In genomic region chr9:99095565-99095964, GRCh38 we compare ENCODE assay signal across 21 cellular contexts. TPM values are rescaled to one million over a fixed set of nuclear protein-coding genes. Genes with fewer than 3 reads are reported as not detected.
DNase-seq lines count a peak whose midpoint lies in the region; ATAC-seq, FAIRE-seq and TF ChIP-seq lines count a peak whose summit lies in the region.
"Had no signal": no experiment of that assay in that cellular context is flagged by ENCODE, and none has a peak within 500 bp of the region (broad histone marks: within the 10 kb centered on the region; RNA-seq: fewer than 3 reads in every experiment).

No MANE protein-coding gene starts in this region.

- POLR2A ChIA-PET in K562 (lab: Yijun Ruan, JAX): interaction anchor here (0.6 to 5.9 kb wide), 8 partner anchors 9 to 94 kb away, joined by 3 to 53 read pairs (median 4); partner anchors contain the start of gene TGFBR1

- ATAC-seq in natural killer cell treated with Interleukin-12 subunit alpha and Interleukin-12 subunit beta and Interleukin-15 and Interleukin-18, amount 100 ng/mL, for 72 hours: no peak
- ATAC-seq in natural killer cell: no peak
- ATAC-seq in K562: 0 out of 3 replicates have a peak, but pooled peaks have one; percentile 7
- ATAC-seq in GM21360 (IDR thresholded peaks at IDR 0.05; ENCODE audit: unreplicated experiment): no peak

- H3K9me1 ChIP-seq in K562 (ENCODE audit: control insufficient read depth, insufficient read depth, low read length): no peaks in the 10 kb centered on the region

- no peak for TF ChIP-seq EP300 in K562 (IDR thresholded peaks at IDR 0.05; ENCODE audit: low read length)

- TF ChIP-seq CTCF in natural killer cell (IDR thresholded peaks at IDR 0.05): no peak
- no peak for TF ChIP-seq CTCF in K562 (IDR thresholded peaks at IDR 0.05 in 2 of 3, conservative IDR thresholded peaks at IDR 0.05 in 1 of 3; ENCODE audit: insufficient read depth in 2 of 3, low read depth in 1 of 3, low read length in 3 of 3)
- no peak for TF ChIP-seq CTCF in neural progenitor cell (IDR thresholded peaks at IDR 0.05)
- no peak for TF ChIP-seq CTCF in osteoblast (IDR thresholded peaks at IDR 0.05; ENCODE audit: extremely low read depth, low read depth, low read length)
- no peak for TF ChIP-seq CTCF in CD14-positive monocyte (IDR thresholded peaks at IDR 0.05)

- H3K9ac ChIP-seq in K562 (ENCODE audit: insufficient read depth in 1 of 2, low read depth in 2 of 2, low read length in 2 of 2): peak overlapping the region in 1 of 2 experiments; percentile 22; a peak in 1 of 4 replicates
- H3K9ac ChIP-seq in neural progenitor cell: no peak overlapping the region

- no peak for TF ChIP-seq POLR2A in K562 (conservative IDR thresholded peaks at IDR 0.05)

- no peak overlapping the region for H3K4me3 Mint-ChIP-seq in natural killer cell treated with Interleukin-12 subunit alpha and Interleukin-12 subunit beta and Interleukin-15 and Interleukin-18, amount 100 ng/mL, for 72 hours
- H3K4me3 Mint-ChIP-seq in natural killer cell: no peak overlapping the region
- no peak overlapping the region for H3K4me3 Mint-ChIP-seq in neural progenitor cell
- H3K4me3 Mint-ChIP-seq in CD14-positive monocyte: no peak overlapping the region
- H3K4me3 Mint-ChIP-seq: CD4-positive, alpha-beta memory T cell; GM23338 had no signal

- peaks cover 11% of the 10 kb centered on the region for H3K36me3 Mint-ChIP-seq in natural killer cell treated with Interleukin-12 subunit alpha and Interleukin-12 subunit beta and Interleukin-15 and Interleukin-18, amount 100 ng/mL, for 72 hours
- H3K36me3 Mint-ChIP-seq in natural killer cell (no peaks in the 10 kb centered on the region), neural progenitor cell (no peaks in the 10 kb centered on the region), CD14-positive monocyte (no peaks in the 10 kb centered on the region)
- H3K36me3 Mint-ChIP-seq: CD4-positive, alpha-beta memory T cell had no signal

- no peak overlapping the region for H3K27ac ChIP-seq in K562 (ENCODE audit: extremely low read depth, low read depth, low read length)
- H3K27ac ChIP-seq in neural progenitor cell: no peak overlapping the region
- H3K27ac ChIP-seq in osteoblast (ENCODE audit: low read depth, low read length): no peak overlapping the region
- H3K27ac ChIP-seq: HL-60 had no signal

- H2AFZ ChIP-seq in K562 (ENCODE audit: low read depth, low read length) (peak overlapping the region; percentile 93), neural progenitor cell (replicated peaks) (no peak overlapping the region), osteoblast (ENCODE audit: low read length) (no peak overlapping the region)

- WGBS in K562 (ENCODE audit: insufficient coverage, low coverage, missing lambda C conversion rate): 14% methylated on average over 3 of the region's 3 CpGs

- BruUV-seq in K562 (replicated peaks; lab: Mats Ljungman, UMichigan): no TSS peak

- no peak overlapping the region for H3K4me3 ChIP-seq in K562
- no peak overlapping the region for H3K4me3 ChIP-seq in neural progenitor cell
- no peak overlapping the region for H3K4me3 ChIP-seq in osteoblast (ENCODE audit: insufficient read depth, low read length)
- H3K4me3 ChIP-seq: GM23338 had no signal

- H4K20me1 ChIP-seq in K562 (replicated peaks; ENCODE audit: control insufficient read depth, insufficient read depth, low read length): no peaks in the 10 kb centered on the region
- H4K20me1 ChIP-seq in neural progenitor cell (ENCODE audit: low read depth): no peaks in the 10 kb centered on the region
- H4K20me1 ChIP-seq in osteoblast (ENCODE audit: insufficient read depth, low read length): no peaks in the 10 kb centered on the region

- CTCF ChIA-PET in K562 (lab: Yijun Ruan, JAX; ENCODE audit: low intra/inter-chr PET ratio): no interaction called here

- H3K27me3 ChIP-seq in K562 (ENCODE audit: control insufficient read depth in 2 of 2, insufficient read depth in 2 of 2, low read length in 2 of 2) (no peaks in the 10 kb centered on the region), neural progenitor cell (no peaks in the 10 kb centered on the region), osteoblast (ENCODE audit: insufficient read depth, low read length) (peaks cover 15% of the 10 kb centered on the region)

- no peak for TF ChIP-seq RAD21 in K562 (CRISPR knock-in tag; conservative IDR thresholded peaks at IDR 0.05 in 1 of 2, IDR thresholded peaks at IDR 0.05 in 1 of 2)

- no peaks in the 10 kb centered on the region for H3K79me2 ChIP-seq in K562 (ENCODE audit: control insufficient read depth, insufficient read depth, low read length)
- H3K79me2 ChIP-seq in neural progenitor cell (ENCODE audit: low read depth): no peaks in the 10 kb centered on the region
- H3K79me2 ChIP-seq in osteoblast (ENCODE audit: insufficient read depth, low read length): no peaks in the 10 kb centered on the region

- H3K36me3 ChIP-seq in K562 (ENCODE audit: control insufficient read depth, insufficient read depth, low read length) (no peaks in the 10 kb centered on the region), neural progenitor cell (no peaks in the 10 kb centered on the region), osteoblast (ENCODE audit: insufficient read depth, low read length) (no peaks in the 10 kb centered on the region)
- H3K36me3 ChIP-seq: BE2C had no signal

- intact Hi-C loops in natural killer cell (cut with micrococcal nuclease): no loop called here
- intact Hi-C loops in K562 (cut with micrococcal nuclease): no loop called here
- intact Hi-C loops in CD14-positive monocyte (cut with micrococcal nuclease): no loop called here

- no peaks in the 10 kb centered on the region for H3K9me3 ChIP-seq in K562 (replicated peaks; ENCODE audit: control insufficient read depth, insufficient read depth, low read depth, low read length)
- no peaks in the 10 kb centered on the region for H3K9me3 ChIP-seq in neural progenitor cell (ENCODE audit: low read depth)
- no peaks in the 10 kb centered on the region for H3K9me3 ChIP-seq in osteoblast (ENCODE audit: low read depth, low read length)

- H3K4me1 Mint-ChIP-seq in natural killer cell treated with Interleukin-12 subunit alpha and Interleukin-12 subunit beta and Interleukin-15 and Interleukin-18, amount 100 ng/mL, for 72 hours (ENCODE audit: low read depth in 2 of 2): peaks cover 73 to 77% of the 10 kb centered on the region in 2 donors
- H3K4me1 Mint-ChIP-seq in natural killer cell (peaks cover 81% of the 10 kb centered on the region in 2 donors), neural progenitor cell (peaks cover 24% of the 10 kb centered on the region), CD14-positive monocyte (peaks cover 1% of the 10 kb centered on the region)

- in situ Hi-C loops in K562 (cut with MboI): no loop called here

- H3K9me3 Mint-ChIP-seq in natural killer cell treated with Interleukin-12 subunit alpha and Interleukin-12 subunit beta and Interleukin-15 and Interleukin-18, amount 100 ng/mL, for 72 hours: peaks cover 15% of the 10 kb centered on the region
- H3K9me3 Mint-ChIP-seq in natural killer cell (no peaks in the 10 kb centered on the region), neural progenitor cell (peaks cover 5% of the 10 kb centered on the region), CD14-positive monocyte (peaks cover 0 to 8% (median 3%) of the 10 kb centered on the region in 7 donors)

- H3K4me2 ChIP-seq in K562 (ENCODE audit: insufficient read depth, low read length): peak overlapping the region; percentile 2; the same call in 1 of the 2 replicates
- H3K4me2 ChIP-seq in neural progenitor cell: peak overlapping the region; percentile 63
- H3K4me2 ChIP-seq in osteoblast (ENCODE audit: insufficient read depth, low read length): no peak overlapping the region
- H3K4me2 ChIP-seq: GM23338 had no signal

- peaks cover 20% of the 10 kb centered on the region for H3F3A ChIP-seq in neural progenitor cell (ENCODE audit: low read depth)

- FAIRE-seq in K562 (lab: Jason Lieb, UNC): no peak
- FAIRE-seq: A204.1, GM12892, GM18507, H54 had no signal

- peaks cover 9 to 37% of the 10 kb centered on the region in 2 experiments for H3K4me1 ChIP-seq in K562 (replicated peaks in 1 of 2; ENCODE audit: control insufficient read depth in 2 of 2, insufficient read depth in 2 of 2, low read length in 2 of 2)
- peaks cover 23% of the 10 kb centered on the region for H3K4me1 ChIP-seq in neural progenitor cell
- peaks cover 3% of the 10 kb centered on the region for H3K4me1 ChIP-seq in osteoblast (ENCODE audit: insufficient read depth, low read length)
- H3K4me1 ChIP-seq: BE2C had no signal

- no peaks in the 10 kb centered on the region for H3K27me3 Mint-ChIP-seq in natural killer cell treated with Interleukin-12 subunit alpha and Interleukin-12 subunit beta and Interleukin-15 and Interleukin-18, amount 100 ng/mL, for 72 hours
- H3K27me3 Mint-ChIP-seq in natural killer cell (ENCODE audit: low read depth in 2 of 2): no peaks in the 10 kb centered on the region
- peaks cover 13% of the 10 kb centered on the region for H3K27me3 Mint-ChIP-seq in neural progenitor cell (ENCODE audit: insufficient read depth, low read depth)
- peaks cover 1 to 9% (median 3%) of the 10 kb centered on the region in 3 donors for H3K27me3 Mint-ChIP-seq in CD14-positive monocyte (ENCODE audit: low read depth in 3 of 3)
- H3K27me3 Mint-ChIP-seq: CD4-positive, alpha-beta memory T cell had no signal

- no peak for DNase-seq in natural killer cell treated with Interleukin-12 subunit alpha and Interleukin-12 subunit beta and Interleukin-15 and Interleukin-18, amount 100 ng/mL, for 72 hours (ENCODE audit: low spot score)
- DNase-seq in natural killer cell (no peak), K562 (ENCODE audit: extremely low read depth in 1 of 4, low spot score in 3 of 4) (no peak), neural progenitor cell (ENCODE audit: low spot score) (no peak), osteoblast (ENCODE audit: insufficient read length, low spot score, missing footprints) (no peak), CD14-positive monocyte (ENCODE audit: low spot score) (no peak)
- DNase-seq: ACHN; BE2C; C1 segment of cervical spinal cord; CD4-positive, alpha-beta memory T cell; DMS153; DMS79; GDM1; HCEC 1CT had no signal

- H3K27ac Mint-ChIP-seq in natural killer cell treated with Interleukin-12 subunit alpha and Interleukin-12 subunit beta and Interleukin-15 and Interleukin-18, amount 100 ng/mL, for 72 hours: peak overlapping the region; percentile 1 to 56
- H3K27ac Mint-ChIP-seq in natural killer cell (no peak overlapping the region), neural progenitor cell (no peak overlapping the region), CD14-positive monocyte (no peak overlapping the region)
- H3K27ac Mint-ChIP-seq: GM23338 had no signal

RNA-seq across cellular contexts. Expression of gene TGFBR1, which starts 9.3 kb away (rescaled TPM):
- total RNA-seq in natural killer cell treated with Interleukin-12 subunit alpha and Interleukin-12 subunit beta and Interleukin-15 and Interleukin-18, amount 100 ng/mL, for 72 hours: 100 to 1,000 TPM in 1 of 2 donors, 10 to 100 TPM in 1; 62.7 to 105 TPM
- total RNA-seq in natural killer cell (100 to 1,000 TPM in 2 of 3 donors, 10 to 100 TPM in 1; 78.0 to 120 (median 113) TPM), K562 (2014; rRNA removed) (22.0 and 23.8 TPM in 2 replicates), K562 (2014; rRNA removed; fragmentation: Illumina TruSeq; extraction: Trizol) (43.7 and 52.6 TPM in 2 replicates), K562 (2015; rRNA removed; fragmentation: Illumina TruSeq; extraction: Trizol) (39.6 and 42.7 TPM in 2 replicates), K562 (2021) (47.1 and 51.9 TPM in 2 replicates), neural progenitor cell (ENCODE audit: low replicate concordance) (86.8 and 138 TPM in 2 replicates), osteoblast (114 and 122 TPM in 2 replicates)
- 128 and 138 TPM in 2 replicates for total RNA-seq in K562 (2011; cell fraction: chromatin; rRNA removed; ENCODE audit: low replicate concordance)
- 54.0 and 59.5 TPM in 2 replicates for total RNA-seq in K562 (2011; cell fraction: nucleolus; rRNA removed)
- 105 and 166 TPM in 2 replicates for total RNA-seq in K562 (2011; cell fraction: nucleoplasm; rRNA removed)
- polyA plus RNA-seq in K562 (2011; rRNA removed) (60.6 and 62.4 TPM in 2 replicates), K562 (2014; fragmentation: Illumina TruSeq; extraction: Trizol) (21.0 and 22.9 TPM in 2 replicates), K562 (2014; fragmentation: Nextera tagmentation; extraction: Ambion mirVana) (10 to 100 TPM; 15.9 to 57.6 TPM), K562 (2014; rRNA removed) (14.0 and 15.5 TPM in 2 replicates), CD14-positive monocyte (10 to 100 TPM; 25.0 to 26.8 TPM)
- polyA plus RNA-seq in K562 (2011; cell fraction: cytosol; rRNA removed): 26.0 and 33.7 TPM in 2 replicates
- 34.5 and 36.0 TPM in 2 replicates for polyA plus RNA-seq in K562 (2011; cell fraction: nucleus; rRNA removed)
- polyA plus RNA-seq in K562 (2012): 21.8 and 26.0 TPM in 2 replicates
- polyA minus RNA-seq in K562 (2011; rRNA and poly(A)+ RNA removed): 200 and 204 TPM in 2 replicates
- polyA minus RNA-seq in K562 (2011; cell fraction: cytosol; rRNA and poly(A)+ RNA removed): 71.2 and 76.9 TPM in 2 replicates
- 21.1 and 40.8 TPM in 2 replicates for polyA minus RNA-seq in K562 (2011; cell fraction: nucleus; rRNA and poly(A)+ RNA removed)

Comparison
In these comparisons a context has a peak if more than half of its experiments do, and no peak if none do; other contexts are left out.
1. H3K27ac Mint-ChIP-seq: peak in natural killer cell treated with Interleukin-12 subunit alpha and Interleukin-12 subunit beta and Interleukin-15 and Interleukin-18, amount 100 ng/mL, for 72 hours (2 of 2); none in natural killer cell (0 of 2), neural progenitor cell (single experiment) and CD14-positive monocyte (0 of 7).